Comparison of ENCODE assay signal across 17 cellular contexts in genomic region chr18:59695551-59695950, GRCh38. TPM values are rescaled to one million over a fixed set of nuclear protein-coding genes. Genes with fewer than 3 reads are reported as not detected.
DNase-seq lines count a peak whose midpoint lies in the region; ATAC-seq and TF ChIP-seq lines count a peak whose summit lies in the region.
"Had no signal": no experiment of that assay in that cellular context is flagged by ENCODE, and none has a peak within 500 bp of the region (broad histone marks: within the 10 kb centered on the region; RNA-seq: fewer than 3 reads in every experiment).

No MANE protein-coding gene starts in this region.

- H3K9me3 ChIP-seq in breast epithelium (no peaks in the 10 kb centered on the region), mammary epithelial cell (replicated peaks; ENCODE audit: insufficient read depth, low read length) (no peaks in the 10 kb centered on the region), upper lobe of right lung (no peaks in the 10 kb centered on the region)
- H3K9me3 ChIP-seq in effector memory CD4-positive, alpha-beta T cell (ENCODE audit: control insufficient read depth, low read length): no peaks in the 10 kb centered on the region

- no peak for TF ChIP-seq CTCF in MCF 10A (IDR thresholded peaks at IDR 0.05; ENCODE audit: unreplicated experiment)
- TF ChIP-seq CTCF in breast epithelium (IDR thresholded peaks at IDR 0.05): no peak
- TF ChIP-seq CTCF in mammary epithelial cell (conservative IDR thresholded peaks at IDR 0.05 in 1 of 2, IDR thresholded peaks at IDR 0.05 in 1 of 2; ENCODE audit: extremely low read depth in 1 of 2, insufficient read depth in 1 of 2, low read depth in 1 of 2, low read length in 2 of 2): no peak
- TF ChIP-seq CTCF in mesothelial cell of epicardium (IDR thresholded peaks at IDR 0.05; ENCODE audit: unreplicated experiment): no peak
- no peak for TF ChIP-seq CTCF in upper lobe of right lung (IDR thresholded peaks at IDR 0.05)

- H3K27ac ChIP-seq in breast epithelium: no peak overlapping the region
- no peak overlapping the region for H3K27ac ChIP-seq in mammary epithelial cell (ENCODE audit: insufficient read depth, low read depth, low read length)
- peak overlapping the region; percentile 80 for H3K27ac ChIP-seq in upper lobe of right lung
- H3K27ac ChIP-seq in effector memory CD4-positive, alpha-beta T cell (ENCODE audit: insufficient read depth, low read length, poor library complexity, severe bottlenecking): no peak overlapping the region

- intact Hi-C loops in MCF 10A (cut with micrococcal nuclease): no loop called here
- intact Hi-C loops in breast epithelium (cut with DNase I; ENCODE audit: low total_unique reads): loop anchor here (1.0 kb wide), 1 partner anchor 26 kb away; no protein-coding TSS in a partner anchor
- intact Hi-C loops in mammary epithelial cell (cut with micrococcal nuclease): no loop called here
- intact Hi-C loops in upper lobe of right lung (cut with DNase I): no loop called here

- H3K27me3 Mint-ChIP-seq in MCF 10A (ENCODE audit: insufficient read depth, unreplicated experiment) (no peaks in the 10 kb centered on the region), mesothelial cell of epicardium (ENCODE audit: low read depth) (peaks cover 71% of the 10 kb centered on the region)

- CTCF ChIA-PET in MCF 10A (lab: Yijun Ruan, JAX) (interaction anchor here (1.0 kb wide), 1 partner anchor 128 kb away, joined by 3 read pairs; no protein-coding TSS in a partner anchor), mammary epithelial cell (lab: Charles Lee; ENCODE audit: low non-redundant PET) (no interaction called here)

- POLR2A ChIA-PET in MCF 10A (lab: Yijun Ruan, JAX): no interaction called here

- WGBS in mammary epithelial cell (ENCODE audit: low coverage, missing lambda C conversion rate): 69% methylated on average over 8 of the region's 8 CpGs

- no peaks in the 10 kb centered on the region for H4K20me1 ChIP-seq in mammary epithelial cell (ENCODE audit: insufficient read depth, low read length)

- BruUV-seq in MCF 10A (replicated peaks; lab: Mats Ljungman, UMichigan) (no TSS peak), mammary epithelial cell (replicated peaks; lab: Mats Ljungman, UMichigan) (no TSS peak)

- no peaks in the 10 kb centered on the region for H3K79me2 ChIP-seq in mammary epithelial cell (ENCODE audit: insufficient read depth, low read length)

- no peak for ATAC-seq in upper lobe of right lung

- H3K27me3 ChIP-seq in breast epithelium (peaks cover 0 to 27% of the 10 kb centered on the region in 2 donors), mammary epithelial cell (ENCODE audit: insufficient read depth, low read length) (no peaks in the 10 kb centered on the region), upper lobe of right lung (peaks cover 30% of the 10 kb centered on the region)
- H3K27me3 ChIP-seq in effector memory CD4-positive, alpha-beta T cell (replicated peaks; ENCODE audit: control insufficient read depth, insufficient read depth, low read length, poor library complexity, severe bottlenecking): peaks cover 8% of the 10 kb centered on the region

- no peak for DNase-seq in MCF 10A (ENCODE audit: unreplicated experiment)
- no peak for DNase-seq in breast epithelium (ENCODE audit: low spot score in 2 of 2)
- no peak for DNase-seq in mammary epithelial cell
- no peak for DNase-seq in mesothelial cell of epicardium (ENCODE audit: low spot score in 2 of 2, unreplicated experiment in 2 of 2)
- no peak for DNase-seq in upper lobe of right lung
- no peak for DNase-seq in COLO668 (lab: John Stamatoyannopoulos, UW; ENCODE audit: unreplicated experiment)
- no peak for DNase-seq in effector memory CD4-positive, alpha-beta T cell
- no peak for DNase-seq in occipital lobe (lab: John Stamatoyannopoulos, UW)
- DNase-seq: activated CD4-positive, alpha-beta T cell treated with anti-CD3 and anti-CD28 coated beads, Interleukin-2, amount 50 U/mL, for 48 hours; activated T-cell treated with anti-CD3 and anti-CD28 coated beads, Interleukin-2, amount 50 U/mL, for 48 hours; CD8-positive, alpha-beta memory T cell; effector CD8-positive, alpha-beta T cell; NCI-H2081; NCI-H82; stimulated activated naive CD4-positive, alpha-beta T cell treated with Interleukin-2 at 50 U/mL for 16 hours had no signal

- H3K27ac Mint-ChIP-seq in MCF 10A (ENCODE audit: low read depth, unreplicated experiment) (no peak overlapping the region), mesothelial cell of epicardium (no peak overlapping the region)

- H3K9me3 Mint-ChIP-seq in MCF 10A (ENCODE audit: unreplicated experiment) (no peaks in the 10 kb centered on the region), mesothelial cell of epicardium (no peaks in the 10 kb centered on the region)
- H3K9me3 Mint-ChIP-seq: central memory CD8-positive, alpha-beta T cell had no signal

- in situ Hi-C loops in mammary epithelial cell (cut with MboI; ENCODE audit: low sequenced_read_pairs in 2 of 2): loop anchor here in 1 of 2 donors (5.0 to 10.0 kb wide), 2 partner anchors 61 to 127 kb away; no protein-coding TSS in a partner anchor

- H3K36me3 Mint-ChIP-seq in MCF 10A (ENCODE audit: insufficient read depth, unreplicated experiment): no peaks in the 10 kb centered on the region
- peaks cover 4% of the 10 kb centered on the region for H3K36me3 Mint-ChIP-seq in mesothelial cell of epicardium
- H3K36me3 Mint-ChIP-seq: CD8-positive, alpha-beta memory T cell had no signal

- no peak for TF ChIP-seq POLR2A in breast epithelium (IDR thresholded peaks at IDR 0.05)

- H3K4me3 Mint-ChIP-seq in MCF 10A (ENCODE audit: unreplicated experiment): peak overlapping the region; percentile 73
- H3K4me3 Mint-ChIP-seq in mesothelial cell of epicardium: peak overlapping the region; percentile 77
- H3K4me3 Mint-ChIP-seq: central memory CD8-positive, alpha-beta T cell had no signal

- H3K4me2 ChIP-seq in mammary epithelial cell (ENCODE audit: insufficient read depth, low read depth, low read length): peak overlapping the region; percentile 97

- H3K36me3 ChIP-seq in breast epithelium: no peaks in the 10 kb centered on the region
- no peaks in the 10 kb centered on the region for H3K36me3 ChIP-seq in mammary epithelial cell (ENCODE audit: insufficient read depth, low read length)
- no peaks in the 10 kb centered on the region for H3K36me3 ChIP-seq in upper lobe of right lung
- no peaks in the 10 kb centered on the region for H3K36me3 ChIP-seq in effector memory CD4-positive, alpha-beta T cell (ENCODE audit: control insufficient read depth, insufficient read depth, low read length)

- no peak overlapping the region for H2AFZ ChIP-seq in mammary epithelial cell (ENCODE audit: low read depth, low read length)

- H3K4me1 Mint-ChIP-seq in MCF 10A (ENCODE audit: insufficient read depth, unreplicated experiment) (peaks cover 35% of the 10 kb centered on the region), mesothelial cell of epicardium (peaks cover 54% of the 10 kb centered on the region)
- H3K4me1 Mint-ChIP-seq: central memory CD8-positive, alpha-beta T cell had no signal

- dilution Hi-C loops in mammary epithelial cell (cut with HindIII; ENCODE audit: low sequenced_read_pairs): no loop called here

- no peak overlapping the region for H3K9ac ChIP-seq in mammary epithelial cell (ENCODE audit: insufficient read depth, low read length)

- peaks cover 0 to 11% of the 10 kb centered on the region in 2 donors for H3K4me1 ChIP-seq in breast epithelium
- H3K4me1 ChIP-seq in mammary epithelial cell (ENCODE audit: insufficient read depth, low read length): peaks cover 22% of the 10 kb centered on the region
- H3K4me1 ChIP-seq in upper lobe of right lung: peaks cover 6% of the 10 kb centered on the region
- no peaks in the 10 kb centered on the region for H3K4me1 ChIP-seq in effector memory CD4-positive, alpha-beta T cell (ENCODE audit: control insufficient read depth, insufficient read depth, low read length, poor library complexity, severe bottlenecking)

- peak overlapping the region in 1 of 3 donors; percentile 64 for H3K4me3 ChIP-seq in breast epithelium
- no peak overlapping the region for H3K4me3 ChIP-seq in mammary epithelial cell (replicated peaks in 1 of 3; ENCODE audit: insufficient read depth in 1 of 3, low read depth in 2 of 3, low read length in 3 of 3)
- peak overlapping the region; percentile 57 for H3K4me3 ChIP-seq in upper lobe of right lung
- H3K4me3 ChIP-seq in effector memory CD4-positive, alpha-beta T cell (ENCODE audit: insufficient read depth, low read depth, low read length, poor library complexity, severe bottlenecking): no peak overlapping the region

RNA-seq across cellular contexts. Expression of gene CCBE1, which starts 1.7 kb away (rescaled TPM):
- total RNA-seq in MCF 10A (2022) (23.8 and 28.9 TPM in 2 replicates), breast epithelium (1 to 10 TPM; 3.5 to 4.9 (median 4.0) TPM), mammary epithelial cell (10 to 100 TPM in 1 of 2 donors, under 1 TPM in 1; 0.50 to 18.4 TPM), mesothelial cell of epicardium (68.0 to 80.6 TPM (median 71.1 TPM) in 3 replicates), upper lobe of right lung (27.8 TPM), occipital lobe (44.6 TPM)
- polyA plus RNA-seq in mammary epithelial cell: 14.9 TPM
- 4.8 TPM for polyA minus RNA-seq in mammary epithelial cell
- total RNA-seq: A673; CD8-positive, alpha-beta memory T cell had no signal
- polyA plus RNA-seq: CD8-positive, alpha-beta memory T cell had no signal
